In the genomic region with DNA sequence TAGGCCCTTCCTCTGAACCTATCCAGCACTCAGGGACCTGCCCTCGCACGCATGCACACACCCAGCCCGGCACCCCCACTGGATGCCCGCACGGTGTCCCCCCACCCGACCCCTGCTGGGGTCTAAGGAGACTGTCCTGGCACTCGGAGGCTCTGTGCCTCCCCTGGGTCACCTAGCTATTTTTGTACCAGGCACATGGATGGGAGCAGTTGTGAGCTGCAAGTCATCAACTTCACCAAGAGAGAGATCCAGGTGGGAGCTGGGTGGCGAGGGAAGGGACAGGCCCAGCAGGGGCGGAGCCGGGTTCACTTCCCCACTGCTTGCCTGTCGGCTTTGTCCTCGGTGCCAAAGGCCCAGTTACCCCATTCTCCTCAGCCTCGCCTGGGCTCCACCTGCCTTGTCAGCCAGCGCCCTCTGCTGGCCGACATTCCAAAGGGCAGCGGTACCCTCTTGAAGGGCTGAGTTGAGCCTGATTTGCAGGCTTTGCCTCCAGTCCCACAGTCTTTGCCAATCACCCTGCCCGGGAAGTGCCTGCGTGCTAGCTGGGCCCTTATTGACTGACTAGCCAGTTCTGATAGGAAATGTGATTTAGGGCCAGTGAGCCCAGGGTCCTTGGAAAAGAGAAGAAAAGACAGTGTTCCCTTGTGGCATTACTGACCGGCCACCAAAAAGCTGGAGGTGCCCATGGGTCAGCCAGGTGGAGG, we compare ENCODE assay signal across 9 cellular contexts. TPM values are rescaled to one million over a fixed set of nuclear protein-coding genes. Genes with fewer than 3 reads are reported as not detected.
DNase-seq lines count a peak whose midpoint lies in the region; ATAC-seq and TF ChIP-seq lines count a peak whose summit lies in the region.
"Had no signal": no experiment of that assay in that cellular context is flagged by ENCODE, and none has a peak within 500 bp of the region (broad histone marks: within the 10 kb centered on the region; RNA-seq: fewer than 3 reads in every experiment).

No MANE protein-coding gene starts in this region.

- no peaks in the 10 kb centered on the region for H3K4me1 ChIP-seq in effector memory CD4-positive, alpha-beta T cell (ENCODE audit: control insufficient read depth, insufficient read depth, low read length, poor library complexity, severe bottlenecking)
- no peaks in the 10 kb centered on the region for H3K4me1 ChIP-seq in mesendoderm (ENCODE audit: control insufficient read depth, low read depth, low read length)

- H2AK5ac ChIP-seq in mesendoderm (ENCODE audit: low read length) = no peak overlapping the region

- no peaks in the 10 kb centered on the region for H3K36me3 ChIP-seq in effector memory CD4-positive, alpha-beta T cell (ENCODE audit: control insufficient read depth, insufficient read depth, low read length)
- no peaks in the 10 kb centered on the region for H3K36me3 ChIP-seq in mesendoderm (ENCODE audit: control insufficient read depth, insufficient read depth, low read length)

- H3K9me3 Mint-ChIP-seq in activated CD8-positive, alpha-beta T cell treated with anti-CD3 and anti-CD28 coated beads for 36 hours = no peaks in the 10 kb centered on the region

- H3K4ac ChIP-seq in mesendoderm (ENCODE audit: low read depth, low read length) = peak overlapping the region; percentile 48

- CTCF ChIA-PET in activated CD8-positive, alpha-beta T cell treated with anti-CD3 and anti-CD28 coated beads for 36 hours (lab: Charles Lee) = interaction anchor here (0.6 to 10.8 kb wide), 56 partner anchors 8 to 504 kb away, joined by 3 to 291 read pairs (median 6); a partner anchor contains a TSS

- H3K79me1 ChIP-seq in mesendoderm (ENCODE audit: low read length) = no peaks in the 10 kb centered on the region

- H3K27me3 Mint-ChIP-seq in activated CD8-positive, alpha-beta T cell treated with anti-CD3 and anti-CD28 coated beads for 36 hours = no peaks in the 10 kb centered on the region

- peak overlapping the region; percentile 52 for H3K56ac ChIP-seq in mesendoderm (ENCODE audit: low read length)

- no peak overlapping the region for H3K27ac ChIP-seq in effector memory CD4-positive, alpha-beta T cell (ENCODE audit: insufficient read depth, low read length, poor library complexity, severe bottlenecking)
- no peak overlapping the region for H3K27ac ChIP-seq in mesendoderm (ENCODE audit: low read depth, low read length)

- H3K18ac ChIP-seq in mesendoderm (ENCODE audit: low read length) = no peak overlapping the region

- no peak overlapping the region for H4K5ac ChIP-seq in mesendoderm (ENCODE audit: low read length)

- no peaks in the 10 kb centered on the region for H3K36me3 Mint-ChIP-seq in activated CD8-positive, alpha-beta T cell treated with anti-CD3 and anti-CD28 coated beads for 36 hours (ENCODE audit: low read depth)

- TF ChIP-seq CTCF in activated CD8-positive, alpha-beta T cell treated with anti-CD3 and anti-CD28 coated beads for 36 hours (IDR thresholded peaks at IDR 0.05) = peak; percentile 97

- peak; percentile 77 for ATAC-seq in GM21381 (IDR thresholded peaks at IDR 0.05; ENCODE audit: unreplicated experiment)
- peak; percentile 96 for ATAC-seq in activated CD8-positive, alpha-beta T cell treated with anti-CD3 and anti-CD28 coated beads for 36 hours

- H3K23ac ChIP-seq in mesendoderm (ENCODE audit: low read length) = no peak overlapping the region

- DNase-seq in Caki2 (ENCODE audit: low read depth) = peak; percentile 88
- peak; percentile 75 for DNase-seq in HS-5 (ENCODE audit: low read depth)
- peak; percentile 24 for DNase-seq in NK-92 (lab: John Stamatoyannopoulos, UW; ENCODE audit: unreplicated experiment)
- DNase-seq in activated CD8-positive, alpha-beta T cell treated with anti-CD3 and anti-CD28 coated beads for 36 hours = peak; percentile 92
- peak; percentile 69 to 79 (median 76) for DNase-seq in effector memory CD4-positive, alpha-beta T cell
- DNase-seq in mesendoderm = peak; percentile 93
- peak; percentile 77 to 80 for DNase-seq in stimulated activated CD8-positive, alpha-beta memory T cell treated with anti-CD3 and anti-CD28 coated beads, Interleukin-15, amount 100 ng/mL, for 48 hours (ENCODE audit: low read depth in 2 of 2)

- H3K4me2 ChIP-seq in mesendoderm (ENCODE audit: low read length) = no peak overlapping the region

- H3K9ac ChIP-seq in mesendoderm (ENCODE audit: low read length) = no peak overlapping the region

- H2BK120ac ChIP-seq in mesendoderm (ENCODE audit: low read depth, low read length) = no peak overlapping the region

- in situ Hi-C loops in Caki2 (cut with HindIII; ENCODE audit: low pct_unique_long_range_greater_than_20kb, low sequenced_read_pairs) = no loop called here

- no peak overlapping the region for H3K27ac Mint-ChIP-seq in activated CD8-positive, alpha-beta T cell treated with anti-CD3 and anti-CD28 coated beads for 36 hours

- intact Hi-C loops in activated CD8-positive, alpha-beta T cell treated with anti-CD3 and anti-CD28 coated beads for 36 hours (cut with micrococcal nuclease) = loop anchor here (1.0 kb wide), 1 partner anchor 126 kb away; no protein-coding TSS in a partner anchor

- H3K27me3 ChIP-seq in effector memory CD4-positive, alpha-beta T cell (replicated peaks; ENCODE audit: control insufficient read depth, insufficient read depth, low read length, poor library complexity, severe bottlenecking) = no peaks in the 10 kb centered on the region
- H3K27me3 ChIP-seq in mesendoderm (ENCODE audit: insufficient read depth, low read length, poor library complexity) = no peaks in the 10 kb centered on the region

- H2BK15ac ChIP-seq in mesendoderm (replicated peaks; ENCODE audit: low read depth) = no peak overlapping the region

- POLR2A ChIA-PET in activated CD8-positive, alpha-beta T cell treated with anti-CD3 and anti-CD28 coated beads for 36 hours (lab: Charles Lee) = interaction anchor here (1.0 to 1.5 kb wide), 5 partner anchors 10 to 159 kb away, joined by 3 to 5 read pairs (median 4); no protein-coding TSS in a partner anchor

- no peaks in the 10 kb centered on the region for H3K9me3 ChIP-seq in effector memory CD4-positive, alpha-beta T cell (ENCODE audit: control insufficient read depth, low read length)

- no peak overlapping the region for H4K8ac ChIP-seq in mesendoderm (ENCODE audit: low read depth, low read length)

- H3K4me3 Mint-ChIP-seq in activated CD8-positive, alpha-beta T cell treated with anti-CD3 and anti-CD28 coated beads for 36 hours = no peak overlapping the region

- no peaks in the 10 kb centered on the region for H3K79me2 ChIP-seq in mesendoderm (ENCODE audit: control insufficient read depth, insufficient read depth, low read length)

- no peak overlapping the region for H2BK5ac ChIP-seq in mesendoderm (ENCODE audit: low read length)

- no CpG with 5 or more reads among the region's 19 CpGs for WGBS in mesendoderm (ENCODE audit: extremely low coverage, insufficient coverage, low lambda C conversion rate)

- H3K4me1 Mint-ChIP-seq in activated CD8-positive, alpha-beta T cell treated with anti-CD3 and anti-CD28 coated beads for 36 hours (ENCODE audit: low read depth) = peaks cover 3% of the 10 kb centered on the region

- H3K4me3 ChIP-seq in effector memory CD4-positive, alpha-beta T cell (ENCODE audit: insufficient read depth, low read depth, low read length, poor library complexity, severe bottlenecking) = no peak overlapping the region
- H3K4me3 ChIP-seq in mesendoderm (ENCODE audit: low read length) = no peak overlapping the region

RNA-seq across cellular contexts. Expression of a gene that starts 5.8 kb away (rescaled TPM):
- not detected in 2 replicates for total RNA-seq in Caki2 (2014; rRNA removed; shearing (Covaris generic); ENCODE audit: low replicate concordance)
- not detected for total RNA-seq in activated CD8-positive, alpha-beta T cell treated with anti-CD3 and anti-CD28 coated beads for 36 hours
- polyA plus RNA-seq in mesendoderm (2013, experiment 1 of 2) = not detected
- 3.1 TPM for polyA plus RNA-seq in mesendoderm (2013, experiment 2 of 2)
- polyA plus RNA-seq: esophagus had no signal

RNA-seq across cellular contexts. Expression of a gene that starts 37.8 kb away (rescaled TPM):
- 14.0 and 15.3 TPM in 2 replicates for total RNA-seq in Caki2 (2014; rRNA removed; shearing (Covaris generic); ENCODE audit: low replicate concordance)
- total RNA-seq in activated CD8-positive, alpha-beta T cell treated with anti-CD3 and anti-CD28 coated beads for 36 hours = 10 to 100 TPM; 24.5 to 30.5 TPM
- 18.4 TPM for polyA plus RNA-seq in mesendoderm (2013, experiment 1 of 2)
- polyA plus RNA-seq in mesendoderm (2013, experiment 2 of 2) = 17.9 TPM

RNA-seq across cellular contexts. Expression of a gene that starts 57.7 kb away (rescaled TPM):
- total RNA-seq in Caki2 (2014; rRNA removed; shearing (Covaris generic); ENCODE audit: low replicate concordance) = 1.0 and 1.8 TPM in 2 replicates
- under 1 TPM; 0.69 to 0.99 TPM for total RNA-seq in activated CD8-positive, alpha-beta T cell treated with anti-CD3 and anti-CD28 coated beads for 36 hours
- polyA plus RNA-seq in mesendoderm (2013, experiment 1 of 2) = 0.53 TPM
- 0.59 TPM for polyA plus RNA-seq in mesendoderm (2013, experiment 2 of 2)

Comparison
In these comparisons a context has a peak if more than half of its experiments do, and no peak if none do; other contexts are left out.
1. DNase-seq: peak in every context shown above with its lines; median percentile 93 in mesendoderm; 92 in activated CD8-positive, alpha-beta T cell treated with anti-CD3 and anti-CD28 coated beads for 36 hours; 88 in Caki2; 78 in stimulated activated CD8-positive, alpha-beta memory T cell treated with anti-CD3 and anti-CD28 coated beads, Interleukin-15, amount 100 ng/mL, for 48 hours; 76 in effector memory CD4-positive, alpha-beta T cell; 75 in HS-5; 24 in NK-92.